In genomic region chr15:74615313-74616019, GRCh38 we compare ENCODE assay signal across 8 cellular contexts. TPM values are rescaled to one million over a fixed set of nuclear protein-coding genes. Genes with fewer than 3 reads are reported as not detected.
DNase-seq lines count a peak whose midpoint lies in the region; ATAC-seq and TF ChIP-seq lines count a peak whose summit lies in the region.

Gene CLK3, plus strand, starts transcription at chr15:74615836. Its CDS starts 3,361 bp downstream, at chr15:74619197.

- H3K36me3 ChIP-seq in adrenal gland (replicated peaks in 1 of 2): peaks cover 0 to 17% of the 10 kb centered on the region in 2 donors
- peaks cover 0 to 20% (median 15%) of the 10 kb centered on the region in 9 donors for H3K36me3 ChIP-seq in heart right ventricle
- peaks cover 17% of the 10 kb centered on the region for H3K36me3 ChIP-seq in upper lobe of right lung

- H3K4me1 ChIP-seq in adrenal gland (replicated peaks in 1 of 2) (peaks cover 9 to 34% of the 10 kb centered on the region in 2 donors), heart right ventricle (peaks cover 16 to 68% (median 46%) of the 10 kb centered on the region in 9 donors), upper lobe of right lung (peaks cover 29% of the 10 kb centered on the region)

- TF ChIP-seq CTCF in GM13976 (IDR thresholded peaks at IDR 0.05; ENCODE audit: borderline replicate concordance, control extremely low read depth, extremely low read depth, insufficient read depth, missing control alignments): no peak
- peak in 1 of 6 experiments; percentile 6 for TF ChIP-seq CTCF in adrenal gland (IDR thresholded peaks at IDR 0.05)
- no peak for TF ChIP-seq CTCF in heart right ventricle (IDR thresholded peaks at IDR 0.05)
- TF ChIP-seq CTCF in progenitor cell of endocrine pancreas (IDR thresholded peaks at IDR 0.05; ENCODE audit: unreplicated experiment): no peak
- TF ChIP-seq CTCF in upper lobe of right lung (IDR thresholded peaks at IDR 0.05): no peak

- H3K27ac ChIP-seq in adrenal gland: peak within 1 kb of the TSS; percentile 75 to 100 (median 98)
- peak within 1 kb of the TSS; percentile 82 to 99 (median 98) for H3K27ac ChIP-seq in heart right ventricle
- peak within 1 kb of the TSS; percentile 98 for H3K27ac ChIP-seq in upper lobe of right lung

- H3K9me3 ChIP-seq in adrenal gland (replicated peaks in 1 of 3): no peaks in the 10 kb centered on the region
- H3K9me3 ChIP-seq in heart right ventricle: no peaks in the 10 kb centered on the region
- no peaks in the 10 kb centered on the region for H3K9me3 ChIP-seq in upper lobe of right lung

- peaks cover 10% of the 10 kb centered on the region for H3K4me1 Mint-ChIP-seq in progenitor cell of endocrine pancreas (ENCODE audit: low read depth)

- in situ Hi-C loops in GM13976 (cut with MboI; ENCODE audit: low sequenced_read_pairs, unreplicated experiment): no loop called here

- H3K9me3 Mint-ChIP-seq in progenitor cell of endocrine pancreas (ENCODE audit: low read depth): no peaks in the 10 kb centered on the region

- peak within 1 kb of the TSS; percentile 98 for H3K27ac Mint-ChIP-seq in progenitor cell of endocrine pancreas

- peaks cover 6% of the 10 kb centered on the region for H3K27me3 Mint-ChIP-seq in progenitor cell of endocrine pancreas

- H3K36me3 Mint-ChIP-seq in progenitor cell of endocrine pancreas (ENCODE audit: insufficient read depth): peaks cover 2% of the 10 kb centered on the region

- no peaks in the 10 kb centered on the region for H3K27me3 ChIP-seq in adrenal gland
- H3K27me3 ChIP-seq in heart right ventricle: no peaks in the 10 kb centered on the region
- no peaks in the 10 kb centered on the region for H3K27me3 ChIP-seq in upper lobe of right lung

- DNase-seq in GM13976 (ENCODE audit: low spot score) (peak; percentile 99), NCI-H146 treated with DMSO at 0.1 percent for 48 hours (lab: John Stamatoyannopoulos, UW; ENCODE audit: unreplicated experiment) (peak; percentile 75), T-helper 1 cell (peak; percentile 88 to 96 (median 94)), adrenal gland (peak; percentile 93 to 97 (median 96)), heart right ventricle (peak; percentile 95 to 98), progenitor cell of endocrine pancreas (ENCODE audit: low spot score, unreplicated experiment) (peak; percentile 92), upper lobe of right lung (peak; percentile 99)

- H3K4me3 ChIP-seq in adrenal gland: peak within 1 kb of the TSS; percentile 60 to 85 (median 70)
- peak within 1 kb of the TSS; percentile 77 to 100 (median 95) for H3K4me3 ChIP-seq in heart right ventricle
- H3K4me3 ChIP-seq in upper lobe of right lung: peak within 1 kb of the TSS; percentile 99

- peak within 1 kb of the TSS; percentile 88 for H3K4me3 Mint-ChIP-seq in progenitor cell of endocrine pancreas (ENCODE audit: low read depth)

- peak; percentile 75 to 95 for TF ChIP-seq POLR2A in adrenal gland (IDR thresholded peaks at IDR 0.05)

- WGBS in adrenal gland, 4 donors: 0% methylated on average over 14 to 94 of the region's 94 CpGs
- WGBS in heart right ventricle, 2 donors: 0 to 1% methylated on average over 67 to 94 of the region's 94 CpGs

- ATAC-seq in HG02852 (IDR thresholded peaks at IDR 0.05; ENCODE audit: unreplicated experiment): peak; percentile 78
- ATAC-seq in heart right ventricle: peak; percentile 80 to 90 (median 86)
- peak; percentile 92 for ATAC-seq in upper lobe of right lung

- intact Hi-C loops in adrenal gland (cut with DNase I): loop anchor here in 1 of 2 donors (10.0 kb wide), 1 partner anchor 71 kb away; the partner anchor contains the start of gene ARID3B
- intact Hi-C loops in heart right ventricle (cut with DNase I): loop anchor here (2.0 to 10.0 kb wide), 8 partner anchors 69 to 329 kb away; partner anchors contain the start of genes ARID3B (in 6 of the 10) and UBL7 (in 4 of the 10)
- intact Hi-C loops in upper lobe of right lung (cut with DNase I): no loop called here

RNA-seq across cellular contexts. Expression of gene CLK3, which starts in this region (rescaled TPM):
- total RNA-seq in adrenal gland (100 to 1,000 TPM in 2 of 8 donors, 10 to 100 TPM in 6; 26.2 to 123 (median 59.8) TPM), heart right ventricle (10 to 100 TPM; 40.2 to 52.1 (median 45.2) TPM), progenitor cell of endocrine pancreas (74.5 and 76.0 TPM in 2 replicates), upper lobe of right lung (72.9 TPM)
- polyA plus RNA-seq in adrenal gland (100 to 1,000 TPM in 2 of 3 donors, 10 to 100 TPM in 1; 71.2 to 160 (median 123) TPM), heart right ventricle (10 to 100 TPM; 27.7 to 73.6 TPM)

Comparison
In these comparisons a context has a peak if more than half of its experiments do, and no peak if none do; other contexts are left out.
1. Peak in every context shown above with its lines: DNase-seq, ATAC-seq, H3K4me3 ChIP-seq and H3K27ac ChIP-seq.